Comparison of ENCODE assay signal across 13 cellular contexts in the genomic region with DNA sequence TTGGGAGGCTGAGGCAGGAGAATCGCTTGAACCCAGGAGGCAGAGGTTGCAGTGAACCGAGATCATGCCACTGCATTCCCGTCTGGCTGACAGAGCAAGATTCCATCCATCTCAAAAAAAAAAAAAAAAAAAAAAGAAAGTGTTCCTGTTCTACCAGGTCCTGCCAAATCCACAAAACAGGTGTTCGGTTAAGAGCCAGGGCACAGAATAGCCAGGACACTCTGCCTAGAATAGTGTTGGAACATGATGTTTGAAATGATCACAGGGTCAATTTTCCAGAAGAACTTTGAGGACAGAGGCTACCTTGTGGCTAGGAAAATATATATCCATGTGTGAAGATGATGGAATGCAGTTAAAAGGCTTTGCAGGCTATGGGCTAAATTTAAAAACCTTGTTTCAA.
"Had no signal": no experiment of that assay in that cellular context is flagged by ENCODE, and none has a peak within 500 bp of the region (broad histone marks: within the 10 kb centered on the region; RNA-seq: fewer than 3 reads in every experiment).

No MANE protein-coding gene starts in this region.

- H3K4me3 Mint-ChIP-seq: memory B cell, nephron progenitor cell had no signal

- H3K27ac Mint-ChIP-seq: memory B cell, nephron progenitor cell had no signal

- H3K4me1 Mint-ChIP-seq: memory B cell had no signal

- H3K27me3 Mint-ChIP-seq: memory B cell had no signal

- H3K9me3 Mint-ChIP-seq: memory B cell, nephron progenitor cell had no signal

- DNase-seq: activated CD4-positive, CD25-positive, alpha-beta regulatory T cell treated with anti-CD3 and anti-CD28 coated beads, Interleukin-2, amount 50 U/mL, for 72 hours; activated gamma-delta T cell; adrenal gland; hypothalamus; left ventricle myocardium inferior; mucosa of descending colon; nephron progenitor cell; spleen; stimulated activated CD4-positive, alpha-beta T cell treated with anti-CD3 and anti-CD28 coated beads, Interleukin-1b, Interleukin-23, amount 100 ng/mL, for 48 hours; T-helper 9 cell; thyroid gland had no signal

- ATAC-seq: mucosa of descending colon, sciatic nerve had no signal
